16 cellular contexts compared by ENCODE assay signal in genomic region chr9:114404531-114404930, GRCh38. TPM values are rescaled to one million over a fixed set of nuclear protein-coding genes. Genes with fewer than 3 reads are reported as not detected.
A peak's percentile ranks its signal among the peaks of the same experiment; 100 is the strongest.
DNase-seq lines count a peak whose midpoint lies in the region; ATAC-seq, FAIRE-seq and TF ChIP-seq lines count a peak whose summit lies in the region.
"Had no signal": no experiment of that assay in that cellular context is flagged by ENCODE, and none has a peak within 500 bp of the region (broad histone marks: within the 10 kb centered on the region; RNA-seq: fewer than 3 reads in every experiment).

No MANE protein-coding gene starts in this region.

- H3K27me3 ChIP-seq in IMR-90 (ENCODE audit: control insufficient read depth, insufficient read depth, low read length) = 0 out of 2 replicates have a peak, but pooled peaks cover 5% of the 10 kb centered on the region
- no peaks in the 10 kb centered on the region for H3K27me3 ChIP-seq in mammary epithelial cell (ENCODE audit: insufficient read depth, low read length)
- H3K27me3 ChIP-seq in mesenchymal stem cell (ENCODE audit: control insufficient read depth in 1 of 2, insufficient read depth in 1 of 2, low read length in 2 of 2) = peaks cover 0 to 15% of the 10 kb centered on the region in 2 experiments

- H3K9me3 ChIP-seq in IMR-90 (ENCODE audit: control insufficient read depth, insufficient read depth, low read length) (no peaks in the 10 kb centered on the region), mammary epithelial cell (replicated peaks; ENCODE audit: insufficient read depth, low read length) (no peaks in the 10 kb centered on the region), mesenchymal stem cell (ENCODE audit: control insufficient read depth, low read length) (no peaks in the 10 kb centered on the region)
- H3K9me3 ChIP-seq: A549 had no signal

- H4K20me1 ChIP-seq in IMR-90 (ENCODE audit: insufficient read depth, low read length) (0 out of 2 replicates have a peak, but pooled peaks cover 2% of the 10 kb centered on the region), mammary epithelial cell (ENCODE audit: insufficient read depth, low read length) (no peaks in the 10 kb centered on the region)

- no peak overlapping the region for H3K56ac ChIP-seq in IMR-90 (ENCODE audit: extremely low read depth, insufficient read depth, low read length)

- BruUV-seq in IMR-90 (replicated peaks; lab: Mats Ljungman, UMichigan) (no TSS peak), mammary epithelial cell (replicated peaks; lab: Mats Ljungman, UMichigan) (no TSS peak)

- H2BK120ac ChIP-seq in IMR-90 (ENCODE audit: low read depth, low read length) = peak overlapping the region; percentile 11; the same call in 1 of the 2 replicates
- H2BK120ac ChIP-seq in mesenchymal stem cell (ENCODE audit: low read depth, low read length) = no peak overlapping the region

- H3K18ac ChIP-seq in IMR-90 (ENCODE audit: low read depth, low read length) (peak overlapping the region; percentile 37), mesenchymal stem cell (ENCODE audit: low read depth in 1 of 2, low read length in 2 of 2) (no peak overlapping the region)

- H3K79me1 ChIP-seq in IMR-90 (ENCODE audit: low read depth in 1 of 2, low read length in 2 of 2) (no peaks in the 10 kb centered on the region), mesenchymal stem cell (replicated peaks; ENCODE audit: low read length, poor library complexity, severe bottlenecking) (no peaks in the 10 kb centered on the region)

- no peaks in the 10 kb centered on the region for H3K4me1 ChIP-seq in IMR-90 (ENCODE audit: control insufficient read depth, insufficient read depth, low read length)
- peaks cover 31% of the 10 kb centered on the region for H3K4me1 ChIP-seq in mammary epithelial cell (ENCODE audit: insufficient read depth, low read length)
- peaks cover 9% of the 10 kb centered on the region for H3K4me1 ChIP-seq in mesenchymal stem cell (ENCODE audit: control insufficient read depth, insufficient read depth, low read depth, low read length)
- H3K4me1 ChIP-seq: A549 had no signal

- no peak overlapping the region for H3K27ac ChIP-seq in IMR-90 (ENCODE audit: insufficient read depth, low read length)
- H3K27ac ChIP-seq in mammary epithelial cell (ENCODE audit: insufficient read depth, low read depth, low read length) = peak overlapping the region; percentile 57
- no peak overlapping the region for H3K27ac ChIP-seq in mesenchymal stem cell (ENCODE audit: low read length, poor library complexity, severe bottlenecking)

- no peak overlapping the region for H3K23ac ChIP-seq in IMR-90 (ENCODE audit: low read depth, low read length)
- no peak overlapping the region for H3K23ac ChIP-seq in mesenchymal stem cell (ENCODE audit: low read length in 2 of 2)

- no peak for TF ChIP-seq POLR2A in IMR-90 (IDR thresholded peaks at IDR 0.05; ENCODE audit: low read depth, low read length)

- no peak overlapping the region for H3K14ac ChIP-seq in IMR-90 (replicated peaks; ENCODE audit: low read depth, low read length)
- H3K14ac ChIP-seq in mesenchymal stem cell (ENCODE audit: low read length in 2 of 2) = no peak overlapping the region

- H3K36me3 ChIP-seq in IMR-90 (ENCODE audit: control insufficient read depth, insufficient read depth, low read length) = no peaks in the 10 kb centered on the region
- H3K36me3 ChIP-seq in mammary epithelial cell (ENCODE audit: insufficient read depth, low read length) = no peaks in the 10 kb centered on the region
- peaks cover 0 to 35% of the 10 kb centered on the region in 2 experiments for H3K36me3 ChIP-seq in mesenchymal stem cell (ENCODE audit: control insufficient read depth in 1 of 2, insufficient read depth in 2 of 2, low read depth in 1 of 2, low read length in 2 of 2)

- POLR2A ChIA-PET in IMR-90 (lab: Charles Lee; ENCODE audit: unreplicated experiment) = no interaction called here

- ATAC-seq in IMR-90 (ENCODE audit: low read depth) (no peak), HG02571 (IDR thresholded peaks at IDR 0.05; ENCODE audit: unreplicated experiment) (no peak), GM21447 (IDR thresholded peaks at IDR 0.05; ENCODE audit: unreplicated experiment) (no peak)
- ATAC-seq: GM23338 had no signal

- no peak overlapping the region for H2AK9ac ChIP-seq in IMR-90 (replicated peaks; ENCODE audit: low read depth, low read length, poor library complexity)

- no peak overlapping the region for H2BK20ac ChIP-seq in IMR-90 (ENCODE audit: low read depth, low read length)

- H3K9ac ChIP-seq in IMR-90 (ENCODE audit: low read depth, low read length) (no peak overlapping the region), mammary epithelial cell (ENCODE audit: insufficient read depth, low read length) (peak overlapping the region; percentile 18), mesenchymal stem cell (ENCODE audit: low read length) (no peak overlapping the region)

- no peak overlapping the region for H3K4me2 ChIP-seq in IMR-90 (ENCODE audit: low read depth, low read length)
- H3K4me2 ChIP-seq in mammary epithelial cell (ENCODE audit: insufficient read depth, low read depth, low read length) = peak overlapping the region; percentile 69
- H3K4me2 ChIP-seq in mesenchymal stem cell (ENCODE audit: low read length, poor library complexity, severe bottlenecking) = no peak overlapping the region
- H3K4me2 ChIP-seq: A549, GM23338 had no signal

- peak overlapping the region in 1 of 2 experiments; percentile 59; a peak in 2 of 4 replicates for H4K8ac ChIP-seq in IMR-90 (ENCODE audit: low read depth in 2 of 2, low read length in 2 of 2)
- H4K8ac ChIP-seq in mesenchymal stem cell (ENCODE audit: low read length) = peak overlapping the region; percentile 56

- intact Hi-C loops in IMR-90 (cut with micrococcal nuclease) (loop anchor here (10.0 kb wide), 1 partner anchor 500 kb away; no protein-coding TSS in a partner anchor), mammary epithelial cell (cut with micrococcal nuclease) (loop anchor here (2.0 kb wide), 4 partner anchors 30 to 506 kb away; no protein-coding TSS in a partner anchor)

- TF ChIP-seq CTCF in IMR-90 (conservative IDR thresholded peaks at IDR 0.05; ENCODE audit: low read depth, low read length) (no peak), mammary epithelial cell (conservative IDR thresholded peaks at IDR 0.05 in 1 of 2, IDR thresholded peaks at IDR 0.05 in 1 of 2; ENCODE audit: extremely low read depth in 1 of 2, insufficient read depth in 1 of 2, low read depth in 1 of 2, low read length in 2 of 2) (no peak)

- TF ChIP-seq RAD21 in IMR-90 (IDR thresholded peaks at IDR 0.05; ENCODE audit: low read length) = no peak

- FAIRE-seq in GM18507 (lab: Jason Lieb, UNC) = peak; percentile 21
- FAIRE-seq: A549, HepG2, HTR-8/SVneo had no signal

- DNase-seq in GM18507 (ENCODE audit: extremely low spot score, insufficient read length, low read depth) (no peak), IMR-90 (no peak), mammary epithelial cell (peak; percentile 59), mesenchymal stem cell (no peak), NCI-H345 (lab: John Stamatoyannopoulos, UW) (no peak)
- DNase-seq: CD8-positive, alpha-beta T cell; COR-L47; DND-41; GDM1; H7 had no signal

- H2AK5ac ChIP-seq in IMR-90 (ENCODE audit: low read depth, low read length) (no peak overlapping the region), mesenchymal stem cell (ENCODE audit: low read length, severe bottlenecking) (no peak overlapping the region)

- H3K4ac ChIP-seq in IMR-90 (ENCODE audit: low read depth, low read length) (peak overlapping the region; percentile 26; the same call in 1 of the 2 replicates), mesenchymal stem cell (ENCODE audit: low read depth in 1 of 2, low read length in 2 of 2) (no peak overlapping the region)

- in situ Hi-C loops in IMR-90 (cut with MboI; ENCODE audit: low sequenced_read_pairs) = loop anchor here (10.0 kb wide), 2 partner anchors 330 to 500 kb away; no protein-coding TSS in a partner anchor
- in situ Hi-C loops in mammary epithelial cell (cut with MboI; ENCODE audit: low sequenced_read_pairs in 2 of 2) = loop anchor here in 1 of 2 donors (10.0 kb wide), 1 partner anchor 250 kb away; the partner anchor contains the start of gene TEX53

- H2BK15ac ChIP-seq in IMR-90 (ENCODE audit: low read depth, low read length) = no peak overlapping the region
- no peak overlapping the region for H2BK15ac ChIP-seq in mesenchymal stem cell (ENCODE audit: low read depth, poor library complexity, severe bottlenecking)

- no peak overlapping the region for H2BK12ac ChIP-seq in mesenchymal stem cell (ENCODE audit: low read length in 2 of 2)

- no peak overlapping the region; the same call in 1 of the 2 replicates for H4K5ac ChIP-seq in IMR-90 (ENCODE audit: low read depth, low read length)

- H2AFZ ChIP-seq in IMR-90 (replicated peaks; ENCODE audit: low read length, poor library complexity) (peak overlapping the region; percentile 50), mammary epithelial cell (ENCODE audit: low read depth, low read length) (peak overlapping the region; percentile 75), mesenchymal stem cell (ENCODE audit: low read depth, low read length) (no peak overlapping the region)
- H2AFZ ChIP-seq: GM23338 had no signal

- 80% methylated on average over 1 of the region's 2 CpGs; no CpG with 5 or more reads in 1 of the 2 experiments for WGBS in IMR-90 (ENCODE audit: extremely low coverage in 2 of 2, insufficient read length in 1 of 2), 2 experiments
- 0% methylated on average over 2 of the region's 2 CpGs for WGBS in mammary epithelial cell (ENCODE audit: low coverage, missing lambda C conversion rate)
- 71% methylated on average over 2 of the region's 2 CpGs for WGBS in mesenchymal stem cell

- no peaks in the 10 kb centered on the region for H3K9me1 ChIP-seq in IMR-90 (ENCODE audit: insufficient read depth, low read length)

- CTCF ChIA-PET in IMR-90 (lab: Yijun Ruan, JAX) = interaction anchor here (0.5 to 2.0 kb wide), 4 partner anchors 10 to 248 kb away, joined by 4 to 24 read pairs (median 8); no protein-coding TSS in a partner anchor
- CTCF ChIA-PET in mammary epithelial cell (lab: Charles Lee; ENCODE audit: low non-redundant PET) = interaction anchor here (0.7 kb wide), 2 partner anchors 61 to 70 kb away, joined by 4 to 12 read pairs; no protein-coding TSS in a partner anchor

- H2BK5ac ChIP-seq in IMR-90 (ENCODE audit: low read depth, low read length, poor library complexity, severe bottlenecking) (no peak overlapping the region), mesenchymal stem cell (ENCODE audit: low read depth, low read length, poor library complexity, severe bottlenecking) (no peak overlapping the region)

- H3K4me3 ChIP-seq in IMR-90 (ENCODE audit: insufficient read depth, low read depth, low read length) (no peak overlapping the region), mammary epithelial cell (replicated peaks in 1 of 3; ENCODE audit: insufficient read depth in 1 of 3, low read depth in 2 of 3, low read length in 3 of 3) (no peak overlapping the region), mesenchymal stem cell (ENCODE audit: insufficient read depth in 1 of 2, low read depth in 1 of 2, low read length in 2 of 2) (no peak overlapping the region)
- H3K4me3 ChIP-seq: A549, GM23338 had no signal

- peak overlapping the region; percentile 23; the same call in 1 of the 2 replicates for H4K91ac ChIP-seq in IMR-90 (ENCODE audit: insufficient read depth, low read depth, low read length)
- H4K91ac ChIP-seq in mesenchymal stem cell (ENCODE audit: low read length) = no peak overlapping the region

- dilution Hi-C loops in IMR-90 (cut with HindIII; ENCODE audit: low sequenced_read_pairs, unreplicated experiment) = no loop called here
- dilution Hi-C loops in mammary epithelial cell (cut with HindIII; ENCODE audit: low sequenced_read_pairs) = no loop called here

- no peaks in the 10 kb centered on the region for H3K79me2 ChIP-seq in mammary epithelial cell (ENCODE audit: insufficient read depth, low read length)

RNA-seq across cellular contexts. Expression of gene AKNA, which starts 16.7 kb away (rescaled TPM):
- total RNA-seq in IMR-90 (2012; rRNA removed) = 2.7 and 2.8 TPM in 2 replicates
- polyA plus RNA-seq in IMR-90 (2012; rRNA removed) = 7.2 and 7.3 TPM in 2 replicates
- polyA plus RNA-seq in IMR-90 (2012; cell fraction: cytosol; rRNA removed) = 1.3 and 5.9 TPM in 2 replicates
- polyA plus RNA-seq in IMR-90 (2012; cell fraction: nucleus; rRNA removed; ENCODE audit: low replicate concordance) = 23.5 and 29.0 TPM in 2 replicates
- total RNA-seq in mammary epithelial cell = 1 to 10 TPM; 4.5 to 8.1 TPM
- 2.8 TPM for polyA plus RNA-seq in mammary epithelial cell
- 6.4 TPM for polyA minus RNA-seq in mammary epithelial cell
- polyA plus RNA-seq in mesenchymal stem cell (2013, experiment 1 of 2) = 18.5 TPM
- polyA plus RNA-seq in mesenchymal stem cell (2013, experiment 2 of 2) = 17.8 TPM
